8 cellular contexts compared by ENCODE assay signal in the genomic region with DNA sequence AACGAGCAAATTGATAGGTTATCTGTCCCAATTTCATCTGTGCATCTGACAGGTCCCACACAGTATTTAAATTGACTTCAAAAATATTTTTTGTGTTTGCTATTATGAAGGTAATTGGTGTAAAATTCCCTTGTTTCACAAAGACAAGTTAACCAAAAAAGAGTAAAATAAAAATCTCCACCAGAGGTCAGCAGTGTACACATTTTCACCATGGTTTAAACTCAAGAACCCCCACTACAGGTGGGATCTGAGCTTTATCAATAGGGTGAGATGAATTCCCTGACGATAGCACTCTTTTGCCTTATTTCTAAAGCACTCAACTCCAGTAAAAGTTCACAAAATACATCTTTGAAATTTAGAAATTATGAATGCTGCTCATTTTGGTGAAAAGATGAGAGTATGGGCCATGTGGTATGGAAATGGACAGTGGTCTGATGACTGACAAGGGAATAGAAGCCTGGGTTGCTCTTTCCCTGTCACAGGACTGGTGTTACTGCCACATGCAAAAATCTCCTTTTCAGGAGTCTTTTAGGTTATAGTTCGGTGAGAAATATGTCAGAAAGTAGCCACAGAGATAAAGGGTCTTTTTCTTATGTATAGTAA.
DNase-seq lines count a peak whose midpoint lies in the region; ATAC-seq, FAIRE-seq and TF ChIP-seq lines count a peak whose summit lies in the region.

No MANE protein-coding gene starts in this region.

- ATAC-seq in HG03432 (IDR thresholded peaks at IDR 0.05; ENCODE audit: unreplicated experiment) = peak; percentile 80

- POLR2A ChIA-PET in Caco-2 (lab: Charles Lee) = no interaction called here

- CTCF ChIA-PET in Caco-2 (lab: Charles Lee) = interaction anchor here (0.5 to 0.6 kb wide), 2 partner anchors 51 to 1052 kb away, joined by 3 read pairs; no protein-coding TSS in a partner anchor

- H3K27me3 ChIP-seq in Caco-2 (replicated peaks; ENCODE audit: control insufficient read depth, insufficient read depth, low read length) (no peaks in the 10 kb centered on the region), NT2/D1 (ENCODE audit: insufficient read depth, insufficient read length) (no peaks in the 10 kb centered on the region), small intestine (ENCODE audit: control insufficient read depth in 2 of 2, insufficient read depth in 2 of 2, low read length in 2 of 2) (no peaks in the 10 kb centered on the region)

- no peak overlapping the region for H3K4me3 Mint-ChIP-seq in Caco-2 (ENCODE audit: unreplicated experiment)
- H3K4me3 Mint-ChIP-seq in activated CD4-positive, alpha-beta T cell treated with anti-CD3 and anti-CD28 coated beads, Interleukin-2, amount 10 ng/mL, durations not matched to agents 24 days and 14 days = no peak overlapping the region

- H3K36me3 Mint-ChIP-seq in Caco-2 (ENCODE audit: insufficient read depth, unreplicated experiment) = no peaks in the 10 kb centered on the region
- no peaks in the 10 kb centered on the region for H3K36me3 Mint-ChIP-seq in activated CD4-positive, alpha-beta T cell treated with anti-CD3 and anti-CD28 coated beads, Interleukin-2, amount 10 ng/mL, durations not matched to agents 24 days and 14 days (ENCODE audit: low read depth)

- no peak overlapping the region for H3K9ac ChIP-seq in NT2/D1 (ENCODE audit: insufficient read length, low read depth)

- 12 to 16% (median 15%) methylated on average over 3 of the region's 3 CpGs for WGBS in small intestine, 3 donors

- H3K4me3 ChIP-seq in Caco-2 (ENCODE audit: low read depth, low read length) = no peak overlapping the region
- no peak overlapping the region for H3K4me3 ChIP-seq in NT2/D1 (ENCODE audit: insufficient read length, low read depth)
- no peak overlapping the region for H3K4me3 ChIP-seq in small intestine (ENCODE audit: low read depth in 1 of 2, low read length in 2 of 2)

- H3K27ac ChIP-seq in small intestine (ENCODE audit: low read depth in 1 of 2, low read length in 1 of 2) = no peak overlapping the region

- no peaks in the 10 kb centered on the region for H3K4me1 ChIP-seq in Caco-2
- H3K4me1 ChIP-seq in NT2/D1 (ENCODE audit: insufficient read depth, insufficient read length) = no peaks in the 10 kb centered on the region
- H3K4me1 ChIP-seq in small intestine (ENCODE audit: control insufficient read depth in 2 of 2, insufficient read depth in 1 of 2, low read depth in 1 of 2, low read length in 1 of 2) = no peaks in the 10 kb centered on the region

- no peak for FAIRE-seq in small intestine (lab: Jason Lieb, UNC)

- H3K9me3 ChIP-seq in Caco-2 (no peaks in the 10 kb centered on the region), NT2/D1 (ENCODE audit: insufficient read depth, low read length) (peaks cover 16% of the 10 kb centered on the region; the same call in 1 of the 2 replicates), small intestine (ENCODE audit: control insufficient read depth, low read depth) (no peaks in the 10 kb centered on the region)

- TF ChIP-seq CTCF in Caco-2 (IDR thresholded peaks at IDR 0.05; ENCODE audit: insufficient read depth in 1 of 2, low read depth in 1 of 2, low read length in 1 of 2, severe bottlenecking in 1 of 2, unreplicated experiment in 1 of 2) = peak; percentile 30 to 32

- peak in 1 of 2 experiments; percentile 17 for DNase-seq in Caco-2
- peak; percentile 19 for DNase-seq in GM19240 (ENCODE audit: insufficient read length, low spot score)
- peak; percentile 39 for DNase-seq in NT2/D1 (ENCODE audit: low read depth, low spot score)
- peak; percentile 16 to 53 for DNase-seq in erythroblast (lab: John Stamatoyannopoulos, UW)
- DNase-seq in small intestine = peak; percentile 9
- DNase-seq in activated naive CD4-positive, alpha-beta T cell treated with Interleukin-2 at 50 U/mL for 16 hours = no peak
- no peak for DNase-seq in activated CD4-positive, alpha-beta T cell treated with anti-CD3 and anti-CD28 coated beads, Interleukin-2, amount 10 ng/mL, durations not matched to agents 24 days and 14 days

- no peaks in the 10 kb centered on the region for H3K27me3 Mint-ChIP-seq in Caco-2 (ENCODE audit: insufficient read depth, unreplicated experiment)
- H3K27me3 Mint-ChIP-seq in activated CD4-positive, alpha-beta T cell treated with anti-CD3 and anti-CD28 coated beads, Interleukin-2, amount 10 ng/mL, durations not matched to agents 24 days and 14 days = peaks cover 5% of the 10 kb centered on the region

- intact Hi-C loops in Caco-2 (cut with micrococcal nuclease; ENCODE audit: unreplicated experiment) = loop anchor here (5.0 kb wide), 1 partner anchor 1399 kb away; no protein-coding TSS in a partner anchor
- intact Hi-C loops in activated CD4-positive, alpha-beta T cell treated with anti-CD3 and anti-CD28 coated beads, Interleukin-2, amount 10 ng/mL, durations not matched to agents 24 days and 14 days (cut with micrococcal nuclease) = no loop called here

- H3K9me3 Mint-ChIP-seq in Caco-2 (ENCODE audit: unreplicated experiment) = no peaks in the 10 kb centered on the region
- H3K9me3 Mint-ChIP-seq in activated CD4-positive, alpha-beta T cell treated with anti-CD3 and anti-CD28 coated beads, Interleukin-2, amount 10 ng/mL, durations not matched to agents 24 days and 14 days = no peaks in the 10 kb centered on the region

- no peak overlapping the region for H3K27ac Mint-ChIP-seq in Caco-2 (ENCODE audit: unreplicated experiment)
- H3K27ac Mint-ChIP-seq in activated CD4-positive, alpha-beta T cell treated with anti-CD3 and anti-CD28 coated beads, Interleukin-2, amount 10 ng/mL, durations not matched to agents 24 days and 14 days = no peak overlapping the region

- H3K4me1 Mint-ChIP-seq in Caco-2 (ENCODE audit: low read depth, unreplicated experiment) = no peaks in the 10 kb centered on the region
- H3K4me1 Mint-ChIP-seq in activated CD4-positive, alpha-beta T cell treated with anti-CD3 and anti-CD28 coated beads, Interleukin-2, amount 10 ng/mL, durations not matched to agents 24 days and 14 days = no peaks in the 10 kb centered on the region

- no peak for TF ChIP-seq POLR2A in erythroblast (IDR thresholded peaks at IDR 0.05; ENCODE audit: low read length)

- no TSS peak for BruUV-seq in Caco-2 (replicated peaks; lab: Mats Ljungman, UMichigan)

- H3K36me3 ChIP-seq in Caco-2 (ENCODE audit: control insufficient read depth, insufficient read depth, low read length) (no peaks in the 10 kb centered on the region), NT2/D1 (ENCODE audit: insufficient read depth, insufficient read length, low read length) (no peaks in the 10 kb centered on the region), small intestine (ENCODE audit: control insufficient read depth in 2 of 2, insufficient read depth in 2 of 2, low read length in 2 of 2) (no peaks in the 10 kb centered on the region)

Comparison
In these comparisons a context has a peak if more than half of its experiments do, and no peak if none do; other contexts are left out.
1. DNase-seq: peak in GM19240 (single experiment), NT2/D1 (single experiment), erythroblast (2 of 2) and small intestine (single experiment); none in activated naive CD4-positive, alpha-beta T cell treated with Interleukin-2 at 50 U/mL for 16 hours (single experiment) and activated CD4-positive, alpha-beta T cell treated with anti-CD3 and anti-CD28 coated beads, Interleukin-2, amount 10 ng/mL, durations not matched to agents 24 days and 14 days (single experiment).